Comparison of ENCODE assay signal across 9 cellular contexts in the genomic region with DNA sequence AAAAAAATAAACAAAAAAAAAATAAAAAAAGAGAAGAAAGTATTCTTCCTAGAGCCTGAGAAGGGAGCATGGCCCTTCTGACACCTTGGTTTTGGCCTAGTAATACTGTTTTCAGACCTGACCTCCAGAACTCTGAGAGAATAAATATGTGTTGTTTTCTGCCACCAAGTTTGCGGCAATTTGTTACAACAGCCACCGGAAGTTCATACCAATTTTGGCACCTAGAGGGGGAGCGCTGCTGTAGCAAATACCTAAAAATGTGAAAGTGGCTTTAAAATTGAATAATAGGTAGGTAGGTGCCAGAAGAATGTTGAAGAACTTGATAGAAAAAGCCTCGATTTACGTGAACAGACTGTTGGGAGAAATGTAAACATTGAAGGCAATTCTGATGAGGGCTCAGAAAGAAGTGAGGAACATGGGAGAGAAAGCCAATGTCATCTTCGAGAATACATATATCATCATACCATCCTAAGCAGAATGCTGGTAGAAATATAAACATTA. TPM values are rescaled to one million over a fixed set of nuclear protein-coding genes. Genes with fewer than 3 reads are reported as not detected.
"Had no signal": no experiment of that assay in that cellular context is flagged by ENCODE, and none has a peak within 500 bp of the region (broad histone marks: within the 10 kb centered on the region; RNA-seq: fewer than 3 reads in every experiment).

No MANE protein-coding gene starts in this region.

- ATAC-seq: GM12878 had no signal

- DNase-seq: GDM1, GF-D8 had no signal

- H3K4me3 ChIP-seq: GM12878 had no signal

- FAIRE-seq: G401.6, GM12878, GM12891, GM12892, GM18507, GM19239 had no signal

RNA-seq across cellular contexts. Expression of gene SPACA5B, which starts 27.5 kb away (rescaled TPM):
- total RNA-seq: G401, GM12878 had no signal

RNA-seq across cellular contexts. Expression of gene ZNF630, which starts 31.5 kb away (rescaled TPM):
- total RNA-seq: G401 had no signal
